In genomic region chrX:49792376-49792775, GRCh38 we compare ENCODE assay signal across 1 cellular context.
TF ChIP-seq lines count a peak whose summit lies in the region.

No MANE protein-coding gene starts in this region.

TF ChIP-seq in HepG2, 621 proteins besides CTCF, POLR2A, EP300 and RAD21 (continued from another document):
- TF ChIP-seq ZBTB49 (CRISPR knock-in tag; IDR thresholded peaks at IDR 0.05; ENCODE audit: borderline replicate concordance) = no peak
